Comparison of ENCODE assay signal across 9 cellular contexts in genomic region chr14:67675219-67675582, GRCh38. TPM values are rescaled to one million over a fixed set of nuclear protein-coding genes. Genes with fewer than 3 reads are reported as not detected.
A peak's percentile ranks its signal among the peaks of the same experiment; 100 is the strongest.
DNase-seq lines count a peak whose midpoint lies in the region; ATAC-seq, FAIRE-seq and TF ChIP-seq lines count a peak whose summit lies in the region.
"Had no signal": no experiment of that assay in that cellular context is flagged by ENCODE, and none has a peak within 500 bp of the region (broad histone marks: within the 10 kb centered on the region; RNA-seq: fewer than 3 reads in every experiment).

No MANE protein-coding gene starts in this region.

- CTCF ChIA-PET in activated naive CD4-positive, alpha-beta T cell treated with anti-CD3 and anti-CD28 coated beads for 36 hours (lab: Charles Lee), result interaction anchor here (1.1 to 2.4 kb wide), 2 partner anchors 31 to 56 kb away, joined by 3 to 7 read pairs; no protein-coding TSS in a partner anchor

- DNase-seq in activated naive CD4-positive, alpha-beta T cell treated with anti-CD3 and anti-CD28 coated beads for 36 hours, result no peak
- DNase-seq in activated naive CD4-positive, alpha-beta T cell (lab: John Stamatoyannopoulos, UW), result no peak
- no peak for DNase-seq in astrocyte (ENCODE audit: low read depth)
- DNase-seq in lower leg skin (ENCODE audit: low spot score in 2 of 2), result no peak
- no peak for DNase-seq in transverse colon
- no peak for DNase-seq in NCI-H1092 (lab: John Stamatoyannopoulos, UW)

- no peak for ATAC-seq in GM19463 (IDR thresholded peaks at IDR 0.05; ENCODE audit: unreplicated experiment)
- no peak for ATAC-seq in GM19452 (IDR thresholded peaks at IDR 0.05; ENCODE audit: unreplicated experiment)

- in situ Hi-C loops in transverse colon (cut with MboI; ENCODE audit: low pct_ligation_motif_present in 1 of 4, low pct_unique_long_range_greater_than_20kb in 1 of 4, low sequenced_read_pairs in 3 of 4), result loop anchor here in 1 of 4 donors (10.0 kb wide), 1 partner anchor 50 kb away; no protein-coding TSS in a partner anchor

- peaks cover 56% of the 10 kb centered on the region for H4K20me1 ChIP-seq in astrocyte (ENCODE audit: insufficient read depth, low read length)

- H3K9me3 ChIP-seq in astrocyte (ENCODE audit: insufficient read depth, low read depth, low read length) (no peaks in the 10 kb centered on the region), transverse colon (no peaks in the 10 kb centered on the region)

- H3K27ac ChIP-seq in astrocyte (ENCODE audit: low read depth, low read length) (peak overlapping the region; percentile 99), transverse colon (peak overlapping the region; percentile 93 to 99 (median 94))

- 24 to 30% methylated on average over 12 to 16 of the region's 16 CpGs for WGBS in lower leg skin, 2 donors
- 44 to 100% methylated on average over 3 to 16 of the region's 16 CpGs for WGBS in transverse colon (ENCODE audit: low coverage in 1 of 2), 2 donors

- no peaks in the 10 kb centered on the region for H3K27me3 ChIP-seq in astrocyte (ENCODE audit: insufficient read depth, low read length)
- no peaks in the 10 kb centered on the region for H3K27me3 ChIP-seq in transverse colon

- peak overlapping the region; percentile 94 for H2AFZ ChIP-seq in astrocyte (ENCODE audit: low read depth, low read length)

- peak overlapping the region; percentile 46 for H3K27ac Mint-ChIP-seq in activated naive CD4-positive, alpha-beta T cell treated with anti-CD3 and anti-CD28 coated beads for 36 hours
- H3K27ac Mint-ChIP-seq in astrocyte (ENCODE audit: unreplicated experiment), result peak overlapping the region; percentile 92

- H3K36me3 ChIP-seq in astrocyte (ENCODE audit: insufficient read depth, low read length) (peaks cover 12% of the 10 kb centered on the region), transverse colon (no peaks in the 10 kb centered on the region)

- TF ChIP-seq EP300 in transverse colon (IDR thresholded peaks at IDR 0.05; ENCODE audit: low read depth), result no peak

- H3K4me1 Mint-ChIP-seq in activated naive CD4-positive, alpha-beta T cell treated with anti-CD3 and anti-CD28 coated beads for 36 hours (ENCODE audit: low read depth), result peaks cover 38% of the 10 kb centered on the region
- H3K4me1 Mint-ChIP-seq in astrocyte (ENCODE audit: low read depth, unreplicated experiment), result peaks cover 17% of the 10 kb centered on the region

- FAIRE-seq in astrocyte (lab: Jason Lieb, UNC), result no peak

- H3K27me3 Mint-ChIP-seq in activated naive CD4-positive, alpha-beta T cell treated with anti-CD3 and anti-CD28 coated beads for 36 hours (ENCODE audit: low read depth), result no peaks in the 10 kb centered on the region
- H3K27me3 Mint-ChIP-seq in astrocyte (ENCODE audit: low read depth, unreplicated experiment), result no peaks in the 10 kb centered on the region

- peaks cover 17% of the 10 kb centered on the region for H3K4me1 ChIP-seq in astrocyte (ENCODE audit: insufficient read depth, low read length)
- H3K4me1 ChIP-seq in transverse colon, result peaks cover 7 to 31% (median 23%) of the 10 kb centered on the region in 4 donors

- H3K4me3 ChIP-seq in astrocyte (ENCODE audit: insufficient read depth, low read depth, low read length) (peak overlapping the region; percentile 93), lower leg skin (ENCODE audit: low read depth, poor library complexity, severe bottlenecking) (peak overlapping the region; percentile 77), transverse colon (peak overlapping the region; percentile 78 to 99 (median 98))

- peak overlapping the region; percentile 97 for H3K9ac ChIP-seq in astrocyte (ENCODE audit: low read length)

- peaks cover 60% of the 10 kb centered on the region for H3K79me2 ChIP-seq in astrocyte (ENCODE audit: insufficient read depth, low read length)

- H3K4me2 ChIP-seq in astrocyte (ENCODE audit: low read length), result peak overlapping the region; percentile 95

- H3K36me3 Mint-ChIP-seq in activated naive CD4-positive, alpha-beta T cell treated with anti-CD3 and anti-CD28 coated beads for 36 hours (ENCODE audit: low read depth), result peaks cover 8% of the 10 kb centered on the region
- H3K36me3 Mint-ChIP-seq in astrocyte (ENCODE audit: low read depth, unreplicated experiment), result peaks cover 1% of the 10 kb centered on the region

- TF ChIP-seq POLR2A in lower leg skin (IDR thresholded peaks at IDR 0.05), result no peak
- TF ChIP-seq POLR2A in transverse colon (IDR thresholded peaks at IDR 0.05), result no peak

- H3K4me3 Mint-ChIP-seq in activated naive CD4-positive, alpha-beta T cell treated with anti-CD3 and anti-CD28 coated beads for 36 hours, result peak overlapping the region; percentile 80
- peak overlapping the region; percentile 90 for H3K4me3 Mint-ChIP-seq in astrocyte (ENCODE audit: unreplicated experiment)

- intact Hi-C loops in activated naive CD4-positive, alpha-beta T cell treated with anti-CD3 and anti-CD28 coated beads for 36 hours (cut with micrococcal nuclease), result loop anchor here (2.0 kb wide), 2 partner anchors 74 to 316 kb away; partner anchors contain the start of genes ATP6V1D and PIGH
- intact Hi-C loops in lower leg skin (cut with DNase I; ENCODE audit: low total_unique reads) (no loop called here), transverse colon (cut with DNase I; ENCODE audit: low total_unique reads) (no loop called here)

- no peak for TF ChIP-seq CTCF in astrocyte (IDR thresholded peaks at IDR 0.05; ENCODE audit: insufficient read depth, low read depth, low read length)
- TF ChIP-seq CTCF in lower leg skin (IDR thresholded peaks at IDR 0.05), result no peak
- TF ChIP-seq CTCF in transverse colon (IDR thresholded peaks at IDR 0.05), result no peak

- no peaks in the 10 kb centered on the region for H3K9me3 Mint-ChIP-seq in activated naive CD4-positive, alpha-beta T cell treated with anti-CD3 and anti-CD28 coated beads for 36 hours
- no peaks in the 10 kb centered on the region for H3K9me3 Mint-ChIP-seq in astrocyte (ENCODE audit: unreplicated experiment)

RNA-seq across cellular contexts. Expression of gene VTI1B, which starts 0.8 kb away (rescaled TPM):
- total RNA-seq in activated naive CD4-positive, alpha-beta T cell treated with anti-CD3 and anti-CD28 coated beads for 36 hours, result 10 to 100 TPM; 74.2 to 78.3 TPM
- 82.7 and 92.0 TPM in 2 replicates for total RNA-seq in astrocyte
- 10 to 100 TPM; 39.9 to 52.6 (median 47.4) TPM for total RNA-seq in lower leg skin
- total RNA-seq in transverse colon, result 10 to 100 TPM; 59.5 to 74.8 (median 67.5) TPM

RNA-seq across cellular contexts. Expression of gene RDH11, which starts 20.4 kb away (rescaled TPM):
- total RNA-seq in activated naive CD4-positive, alpha-beta T cell treated with anti-CD3 and anti-CD28 coated beads for 36 hours, result 10 to 100 TPM; 58.5 to 64.3 TPM
- 92.3 and 96.2 TPM in 2 replicates for total RNA-seq in astrocyte
- total RNA-seq in lower leg skin, result 10 to 100 TPM; 34.5 to 72.3 (median 49.1) TPM
- total RNA-seq in transverse colon, result 10 to 100 TPM; 30.8 to 53.9 (median 37.2) TPM

RNA-seq across cellular contexts. Expression of gene RDH12, which starts 26.5 kb away (rescaled TPM):
- not detected for total RNA-seq in activated naive CD4-positive, alpha-beta T cell treated with anti-CD3 and anti-CD28 coated beads for 36 hours
- total RNA-seq in astrocyte (0.16 TPM in 1 of 2 replicates, not detected in the other), lower leg skin (100 to 1,000 TPM in 2 of 4 donors, 10 to 100 TPM in 2; 70.4 to 106 (median 87.6) TPM), transverse colon (under 1 TPM in 1 of 4 donors, not detected in 3; 0.27 TPM)
- total RNA-seq: sciatic nerve had no signal

RNA-seq across cellular contexts. Expression of gene ARG2, which starts 55.5 kb away (rescaled TPM):
- 10 to 100 TPM; 20.3 to 20.8 TPM for total RNA-seq in activated naive CD4-positive, alpha-beta T cell treated with anti-CD3 and anti-CD28 coated beads for 36 hours
- total RNA-seq in astrocyte, result 8.9 and 11.6 TPM in 2 replicates
- 1 to 10 TPM; 3.5 to 6.8 (median 5.2) TPM for total RNA-seq in lower leg skin
- total RNA-seq in transverse colon, result 10 to 100 TPM in 1 of 4 donors, 1 to 10 TPM in 2, not detected in 1; 7.5 to 18.8 (median 9.2) TPM

Comparison
In these comparisons a context has a peak if more than half of its experiments do, and no peak if none do; other contexts are left out.
1. RNA of gene RDH12, which starts 26.5 kb away (total RNA-seq): 70.4 to 106 TPM in lower leg skin; 0.16 TPM in astrocyte, not detected in activated naive CD4-positive, alpha-beta T cell treated with anti-CD3 and anti-CD28 coated beads for 36 hours and 0.27 TPM in transverse colon; every median in the first group is over 10 times any median in the second.
2. Peak in every context shown above with its lines, with median percentiles within 50 percentile points of each other: H3K4me3 ChIP-seq.